ENCODE assay signal across 8 cellular contexts in the genomic region with DNA sequence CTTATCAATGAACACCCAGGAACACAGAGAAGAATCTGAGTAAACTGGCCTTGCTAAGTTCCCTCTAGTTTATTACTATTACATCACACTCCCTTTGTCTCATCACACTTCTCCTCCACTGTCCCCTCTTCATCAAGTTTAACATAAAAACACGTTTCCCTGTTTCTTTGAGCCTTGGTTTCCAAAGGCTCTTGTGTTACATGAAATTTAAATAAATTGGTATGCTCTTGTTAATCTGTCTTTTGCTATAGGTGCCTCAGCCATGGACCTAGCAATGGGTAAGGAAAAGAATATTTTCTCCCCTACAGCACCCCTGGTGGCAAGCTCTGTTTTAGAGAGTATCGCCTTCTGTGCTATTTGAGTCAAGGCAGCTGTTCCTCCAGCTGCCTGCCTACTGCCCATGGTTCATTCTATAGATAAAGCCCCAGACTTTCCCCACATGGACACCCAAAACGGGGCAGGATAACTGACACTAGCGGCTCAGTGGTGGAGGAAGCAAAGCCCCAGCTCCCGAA. TPM values are rescaled to one million over a fixed set of nuclear protein-coding genes. Genes with fewer than 3 reads are reported as not detected.
A peak's percentile ranks its signal among the peaks of the same experiment; 100 is the strongest.
DNase-seq lines count a peak whose midpoint lies in the region; ATAC-seq, FAIRE-seq and TF ChIP-seq lines count a peak whose summit lies in the region.
"Had no signal": no experiment of that assay in that cellular context is flagged by ENCODE, and none has a peak within 500 bp of the region (broad histone marks: within the 10 kb centered on the region; RNA-seq: fewer than 3 reads in every experiment).

No MANE protein-coding gene starts in this region.

- WGBS in pancreas, 2 donors: 38 to 42% methylated on average over 5 of the region's 5 CpGs

- H3K36me3 ChIP-seq in pancreas: no peaks in the 10 kb centered on the region
- H3K36me3 ChIP-seq: neutrophil had no signal

- H3K4me3 ChIP-seq in pancreas: no peak overlapping the region

- H3K27ac ChIP-seq in pancreas: no peak overlapping the region
- H3K27ac ChIP-seq: neutrophil had no signal

- peak in 2 of 4 donors; percentile 17 to 33 for TF ChIP-seq CTCF in pancreas (IDR thresholded peaks at IDR 0.05)

- no peaks in the 10 kb centered on the region for H3K4me1 ChIP-seq in pancreas

- intact Hi-C loops in pancreas (cut with DNase I): loop anchor here in 1 of 3 donors (10.0 kb wide), 1 partner anchor 403 kb away; no protein-coding TSS in a partner anchor

- no peaks in the 10 kb centered on the region for H3K27me3 ChIP-seq in pancreas
- H3K27me3 ChIP-seq: neutrophil had no signal

- H3K9me3 ChIP-seq in pancreas: no peaks in the 10 kb centered on the region
- H3K9me3 ChIP-seq: neutrophil had no signal

- no peak for FAIRE-seq in pancreas (lab: Jason Lieb, UNC)

- peak; percentile 60 for DNase-seq in DMS53 treated with DMSO at 0.1 percent for 48 hours (lab: John Stamatoyannopoulos, UW; ENCODE audit: unreplicated experiment)
- peak; percentile 94 for DNase-seq in OCI-M1 (lab: John Stamatoyannopoulos, UW)
- DNase-seq in ecto neural progenitor cell (ENCODE audit: low spot score): peak; percentile 52
- DNase-seq in pancreas: peak in 1 of 6 donors; percentile 19

- ATAC-seq in GM21529 (IDR thresholded peaks at IDR 0.05; ENCODE audit: unreplicated experiment) (peak; percentile 70), pancreas (peak in 3 of 4 donors; percentile 66 to 74 (median 69)), HG03196 (IDR thresholded peaks at IDR 0.05; ENCODE audit: unreplicated experiment) (no peak), GM21390 (IDR thresholded peaks at IDR 0.05; ENCODE audit: unreplicated experiment) (no peak)

RNA-seq across cellular contexts. Expression of gene TGIF1, which starts 31.8 kb away (rescaled TPM):
- total RNA-seq in pancreas: 10 to 100 TPM; 12.8 to 40.7 (median 19.9) TPM
- 10 to 100 TPM; 16.1 to 19.0 TPM for polyA plus RNA-seq in pancreas

Comparison
In these comparisons a context has a peak if more than half of its experiments do, and no peak if none do; other contexts are left out.
1. ATAC-seq: peak in GM21529 (single experiment) and pancreas (3 of 4); none in HG03196 (single experiment) and GM21390 (single experiment).